15 cellular contexts compared by ENCODE assay signal in genomic region chr1:219938706-219939105, GRCh38. TPM values are rescaled to one million over a fixed set of nuclear protein-coding genes. Genes with fewer than 3 reads are reported as not detected.
A peak's percentile ranks its signal among the peaks of the same experiment; 100 is the strongest.
DNase-seq lines count a peak whose midpoint lies in the region; ATAC-seq, FAIRE-seq and TF ChIP-seq lines count a peak whose summit lies in the region.
"Had no signal": no experiment of that assay in that cellular context is flagged by ENCODE, and none has a peak within 500 bp of the region (broad histone marks: within the 10 kb centered on the region; RNA-seq: fewer than 3 reads in every experiment).

No MANE protein-coding gene starts in this region.

- POLR2A ChIA-PET in A549 (lab: Yijun Ruan, JAX) (no interaction called here), HEK293 (lab: Yijun Ruan, JAX) (interaction anchor here (0.6 kb wide), 2 partner anchors 225 to 352 kb away, joined by 3 to 4 read pairs; no protein-coding TSS in a partner anchor)

- H3K4me1 Mint-ChIP-seq in endodermal cell = no peaks in the 10 kb centered on the region
- H3K4me1 Mint-ChIP-seq: activated naive CD4-positive, alpha-beta T cell treated with anti-CD3 and anti-CD28 coated beads, Interleukin-2, amount 50 U/mL, for 24 hours had no signal

- peaks cover 26% of the 10 kb centered on the region for H3K27me3 Mint-ChIP-seq in endodermal cell (ENCODE audit: insufficient read depth)

- H3K9me3 ChIP-seq in A549 (no peaks in the 10 kb centered on the region), HEK293 (ENCODE audit: control insufficient read depth, insufficient read depth, low read depth, low read length) (no peaks in the 10 kb centered on the region), endodermal cell (ENCODE audit: control insufficient read depth, low read length) (no peaks in the 10 kb centered on the region), MM.1S (replicated peaks; ENCODE audit: insufficient read depth, low read length) (no peaks in the 10 kb centered on the region)
- H3K9me3 ChIP-seq: neutrophil, upper lobe of left lung had no signal

- 7% methylated on average over 2 of the region's 2 CpGs for WGBS in A549 (ENCODE audit: missing lambda C conversion rate)
- 65 to 89% methylated on average over 2 of the region's 2 CpGs for WGBS in endodermal cell (ENCODE audit: insufficient coverage in 1 of 2, insufficient read length in 1 of 2), 2 experiments

- no peaks in the 10 kb centered on the region for H4K20me1 ChIP-seq in MM.1S (ENCODE audit: insufficient read depth, low read length)

- no peaks in the 10 kb centered on the region for H3K4me1 ChIP-seq in A549
- H3K4me1 ChIP-seq in HEK293 (ENCODE audit: control insufficient read depth, insufficient read depth, low read length) = no peaks in the 10 kb centered on the region
- H3K4me1 ChIP-seq in endodermal cell (ENCODE audit: control insufficient read depth, insufficient read depth, low read length) = no peaks in the 10 kb centered on the region
- H3K4me1 ChIP-seq in MM.1S (ENCODE audit: low read length) = no peaks in the 10 kb centered on the region
- H3K4me1 ChIP-seq: left ventricle myocardium inferior, upper lobe of left lung had no signal

- no peak for FAIRE-seq in A549 (lab: Jason Lieb, UNC)

- no peak for TF ChIP-seq RAD21 in A549 (conservative IDR thresholded peaks at IDR 0.05 in 1 of 2, IDR thresholded peaks at IDR 0.05 in 1 of 2)

- H3K9me2 ChIP-seq in MM.1S (replicated peaks; ENCODE audit: insufficient read depth, low read length) = no peaks in the 10 kb centered on the region

- H3K36me3 ChIP-seq in HEK293 (ENCODE audit: control insufficient read depth in 2 of 2, insufficient read depth in 1 of 2, low read length in 2 of 2) (no peaks in the 10 kb centered on the region), endodermal cell (ENCODE audit: control insufficient read depth, insufficient read depth, low read length) (no peaks in the 10 kb centered on the region), MM.1S (replicated peaks; ENCODE audit: insufficient read depth, low read length) (no peaks in the 10 kb centered on the region)
- H3K36me3 ChIP-seq: left ventricle myocardium inferior, neutrophil, upper lobe of left lung had no signal

- TF ChIP-seq EP300 in A549 (IDR thresholded peaks at IDR 0.05) = no peak

- H3K27me3 ChIP-seq in endodermal cell (ENCODE audit: control insufficient read depth, insufficient read depth, low read length, poor library complexity, severe bottlenecking) = peaks cover 10% of the 10 kb centered on the region
- no peaks in the 10 kb centered on the region for H3K27me3 ChIP-seq in MM.1S (replicated peaks; ENCODE audit: insufficient read depth, low read length)
- H3K27me3 ChIP-seq: upper lobe of left lung had no signal

- no peak for TF ChIP-seq POLR2A in A549 (IDR thresholded peaks at IDR 0.05; ENCODE audit: low read length)

- ATAC-seq in A549 = peak; percentile 42 to 47; a peak in 1 of 6 replicates
- ATAC-seq in HG03108 (IDR thresholded peaks at IDR 0.05; ENCODE audit: unreplicated experiment) = no peak

- H3K27ac ChIP-seq in A549 (no peak overlapping the region), HEK293 (ENCODE audit: extremely low read depth, low read depth, low read length) (no peak overlapping the region), endodermal cell (ENCODE audit: low read depth, low read length) (no peak overlapping the region), MM.1S (ENCODE audit: low read length) (no peak overlapping the region)
- H3K27ac ChIP-seq: left ventricle myocardium inferior, neutrophil, upper lobe of left lung had no signal

- H3K9me3 Mint-ChIP-seq in endodermal cell = no peaks in the 10 kb centered on the region

- H3K4me3 ChIP-seq in A549 (no peak overlapping the region), HEK293 (ENCODE audit: low read depth, low read length) (no peak overlapping the region), foreskin fibroblast (ENCODE audit: low read depth in 1 of 2, low read length in 2 of 2) (no peak overlapping the region), endodermal cell (ENCODE audit: low read length) (no peak overlapping the region), MM.1S (ENCODE audit: low read length) (no peak overlapping the region)
- H3K4me3 ChIP-seq: left ventricle myocardium inferior, upper lobe of left lung had no signal

- H3K9ac ChIP-seq in endodermal cell (ENCODE audit: extremely low read depth, low read length, poor library complexity, severe bottlenecking) (no peak overlapping the region), MM.1S (ENCODE audit: low read length) (no peak overlapping the region)

- CTCF ChIA-PET in A549 (lab: Yijun Ruan, JAX) = interaction anchor here (0.6 kb wide), 1 partner anchor 19 kb away, joined by 3 read pairs; no protein-coding TSS in a partner anchor
- CTCF ChIA-PET in HEK293 (lab: Yijun Ruan, JAX) = interaction anchor here (0.9 to 1.1 kb wide), 3 partner anchors 18 to 53 kb away, joined by 3 to 5 read pairs (median 3); no protein-coding TSS in a partner anchor

- H3K4me2 ChIP-seq in A549 (no peak overlapping the region), MM.1S (ENCODE audit: low read depth, low read length) (no peak overlapping the region)

- H3K79me2 ChIP-seq in MM.1S (ENCODE audit: low read length) = no peaks in the 10 kb centered on the region

- no peaks in the 10 kb centered on the region for H3F3A ChIP-seq in MM.1S (ENCODE audit: insufficient read depth, low read length)

- no peak overlapping the region for H3K27ac Mint-ChIP-seq in endodermal cell
- H3K27ac Mint-ChIP-seq: activated naive CD4-positive, alpha-beta T cell treated with anti-CD3 and anti-CD28 coated beads, Interleukin-2, amount 50 U/mL, for 24 hours had no signal

- no peak overlapping the region for H2AFZ ChIP-seq in MM.1S (ENCODE audit: low read length)

- no peak for DNase-seq in A549 (ENCODE audit: low read depth in 1 of 2, low spot score in 1 of 2)
- peak; percentile 65 for DNase-seq in T1000 (lab: John Stamatoyannopoulos, UW)
- peak; percentile 25 to 49 for DNase-seq in foreskin fibroblast
- no peak for DNase-seq in endodermal cell
- no peak for DNase-seq in NCI-H2227 (lab: John Stamatoyannopoulos, UW; ENCODE audit: unreplicated experiment)
- no peak for DNase-seq in MM.1S
- DNase-seq: left ventricle myocardium inferior; NCI-H226; stimulated activated CD8-positive, alpha-beta memory T cell treated with anti-CD3 and anti-CD28 coated beads, Interleukin-4, amount 100 ng/mL, for 48 hours; upper lobe of left lung had no signal

- no peak overlapping the region for H3K4me3 Mint-ChIP-seq in endodermal cell
- H3K4me3 Mint-ChIP-seq: activated naive CD4-positive, alpha-beta T cell treated with anti-CD3 and anti-CD28 coated beads, Interleukin-2, amount 50 U/mL, for 24 hours had no signal

- TF ChIP-seq CTCF in A549 (IDR thresholded peaks at IDR 0.05) = no peak
- TF ChIP-seq CTCF in HEK293 (tag by site-specific recombination; IDR thresholded peaks at IDR 0.05) = no peak
- TF ChIP-seq CTCF in foreskin fibroblast (IDR thresholded peaks at IDR 0.05; ENCODE audit: low read depth, low read length) = no peak
- TF ChIP-seq CTCF in endodermal cell (conservative IDR thresholded peaks at IDR 0.05) = no peak
- TF ChIP-seq CTCF in MM.1S (IDR thresholded peaks at IDR 0.05; ENCODE audit: low read length) = no peak

- H3K36me3 Mint-ChIP-seq in endodermal cell (ENCODE audit: low read depth) = no peaks in the 10 kb centered on the region
- H3K36me3 Mint-ChIP-seq: activated naive CD4-positive, alpha-beta T cell treated with anti-CD3 and anti-CD28 coated beads, Interleukin-2, amount 50 U/mL, for 24 hours had no signal

TF ChIP-seq in A549, 52 proteins besides CTCF, POLR2A, EP300 and RAD21 (continues in another document):
- TF ChIP-seq CEBPB (IDR thresholded peaks at IDR 0.05) (no peak), GATA3 (IDR thresholded peaks at IDR 0.05; ENCODE audit: borderline replicate concordance) (no peak), MAFK (IDR thresholded peaks at IDR 0.05; ENCODE audit: partially characterized antibody) (no peak), ZFP36 (IDR thresholded peaks at IDR 0.05; ENCODE audit: borderline replicate concordance, partially characterized antibody) (no peak), JUNB (IDR thresholded peaks at IDR 0.05) (no peak), HEYL (CRISPR knock-in tag; IDR thresholded peaks at IDR 0.05) (no peak), CBX8 (IDR thresholded peaks at IDR 0.05) (no peak), FOXS1 (CRISPR knock-in tag; IDR thresholded peaks at IDR 0.05) (no peak), EHF (CRISPR knock-in tag; IDR thresholded peaks at IDR 0.05) (no peak)

TF ChIP-seq in HEK293, 187 proteins besides CTCF, POLR2A, EP300 and RAD21 (continues in another document):
- TF ChIP-seq AEBP2 (tag by site-specific recombination; IDR thresholded peaks at IDR 0.05; ENCODE audit: borderline replicate concordance) = no peak
- no peak for TF ChIP-seq ZNF211 (tag by site-specific recombination; IDR thresholded peaks at IDR 0.05; ENCODE audit: low read depth)
- peak; percentile 67; the same call in 1 of the 2 replicates for TF ChIP-seq MZF1 (tag by site-specific recombination; IDR thresholded peaks at IDR 0.05; ENCODE audit: borderline replicate concordance)

RNA-seq across cellular contexts. Expression of gene SLC30A10, which starts 10.3 kb away (rescaled TPM):
- polyA plus RNA-seq in A549 (2011; rRNA removed) = 0.04 TPM in 1 of 2 replicates, not detected in the other
- 0.03 and 0.04 TPM in 2 replicates for polyA plus RNA-seq in A549 (2012; cell fraction: cytosol; rRNA removed)
- 0.04 and 0.06 TPM in 2 replicates for polyA plus RNA-seq in A549 (2012; cell fraction: nucleus; rRNA removed)
- 0.03 to 0.07 TPM (median 0.04 TPM) in 3 replicates for polyA plus RNA-seq in A549 (2017; fragmentation: RNase III; extraction: RNeasy Plus Mini Kit Qiagen cat#74134 plus additional on column Dnase treatment)
- not detected in 2 replicates for polyA minus RNA-seq in A549 (2011; rRNA and poly(A)+ RNA removed)
- under 1 TPM in 1 of 2 donors, not detected in 1; 0.09 TPM for total RNA-seq in endodermal cell
- polyA plus RNA-seq in endodermal cell (2013, experiment 1 of 2) = 0.43 TPM
- polyA plus RNA-seq in endodermal cell (2013, experiment 2 of 2) = 0.29 TPM
- total RNA-seq: glomerular endothelial cell, upper lobe of left lung had no signal

Comparison
In these comparisons a context has a peak if more than half of its experiments do, and no peak if none do; other contexts are left out.
1. DNase-seq: peak in T1000 (single experiment) and foreskin fibroblast (2 of 2); none in A549 (0 of 2), endodermal cell (single experiment), NCI-H2227 (single experiment) and MM.1S (single experiment).